In genomic region chr16:8194795-8195194, GRCh38 we compare ENCODE assay signal across 15 cellular contexts.
A peak's percentile ranks its signal among the peaks of the same experiment; 100 is the strongest.
DNase-seq lines count a peak whose midpoint lies in the region; ATAC-seq and TF ChIP-seq lines count a peak whose summit lies in the region.
"Had no signal": no experiment of that assay in that cellular context is flagged by ENCODE, and none has a peak within 500 bp of the region (broad histone marks: within the 10 kb centered on the region; RNA-seq: fewer than 3 reads in every experiment).

No MANE protein-coding gene starts in this region.

- H3K36me3 ChIP-seq in DOHH2 (ENCODE audit: control insufficient read depth, low read length) (no peaks in the 10 kb centered on the region), HCT116 (ENCODE audit: control insufficient read depth in 1 of 2, insufficient read depth in 2 of 2, low read length in 2 of 2) (no peaks in the 10 kb centered on the region), PC-3 (ENCODE audit: low read depth, low read length) (no peaks in the 10 kb centered on the region), stomach (no peaks in the 10 kb centered on the region)
- H3K36me3 ChIP-seq: breast epithelium had no signal

- CTCF ChIA-PET in HCT116 (lab: Charles Lee) (no interaction called here), PC-3 (lab: Charles Lee) (no interaction called here), MCF 10A (lab: Yijun Ruan, JAX) (interaction anchor here (1.1 kb wide), 1 partner anchor 1513 kb away, joined by 3 read pairs; no protein-coding TSS in a partner anchor)

- ATAC-seq in HCT116 (no peak), PC-3 (no peak), left colon (peak; percentile 30)
- ATAC-seq: stimulated activated naive CD8-positive, alpha-beta T cell treated with anti-CD3 and anti-CD28 coated beads, Interleukin-15, amount 100 ng/mL, for 72 hours had no signal

- BruUV-seq in HCT116 (replicated peaks; lab: Mats Ljungman, UMichigan) (no TSS peak), PC-3 (replicated peaks; lab: Mats Ljungman, UMichigan) (no TSS peak), MCF 10A (replicated peaks; lab: Mats Ljungman, UMichigan) (no TSS peak)

- TF ChIP-seq RAD21 in HCT116 (IDR thresholded peaks at IDR 0.05; ENCODE audit: low read depth): 0 out of 2 replicates have a peak, but pooled peaks have one; percentile 11

- DNase-seq in HCT116 (ENCODE audit: low read depth, low spot score) (no peak), PC-3 (no peak), left colon (peak in 1 of 2 donors; percentile 8), stomach (no peak), MCF 10A (ENCODE audit: unreplicated experiment) (no peak), hypothalamus (lab: John Stamatoyannopoulos, UW) (no peak), SKM-1 treated with dmso at 0.1 percent for 144 hours (lab: John Stamatoyannopoulos, UW; ENCODE audit: unreplicated experiment) (no peak)
- DNase-seq: activated CD4-positive, CD25-positive, alpha-beta regulatory T cell; activated effector memory CD4-positive, alpha-beta T cell treated with Interleukin-2 at 50 U/mL for 16 hours; mesenchymal stem cell; NCI-H2081 treated with DMSO at 0.1 percent for 48 hours; stimulated activated CD4-positive, alpha-beta T cell treated with anti-CD3 and anti-CD28 coated beads, Interleukin-4, amount 100 ng/mL, for 1 hour; stimulated activated naive CD8-positive, alpha-beta T cell treated with anti-CD3 and anti-CD28 coated beads, Interleukin-15, amount 100 ng/mL, for 72 hours had no signal

- no peak overlapping the region for H3K4me2 ChIP-seq in DOHH2 (ENCODE audit: low read length)
- H3K4me2 ChIP-seq in HCT116 (ENCODE audit: low read length): no peak overlapping the region
- no peak overlapping the region for H3K4me2 ChIP-seq in PC-3 (ENCODE audit: low read length)

- intact Hi-C loops in HCT116 (cut with micrococcal nuclease) (no loop called here), PC-3 (cut with micrococcal nuclease) (no loop called here), left colon (cut with DNase I, micrococcal nuclease) (no loop called here), stomach (cut with DNase I; ENCODE audit: low total_unique reads) (no loop called here), MCF 10A (cut with micrococcal nuclease) (no loop called here)

- H3K4me3 Mint-ChIP-seq in MCF 10A (ENCODE audit: unreplicated experiment): no peak overlapping the region
- H3K4me3 Mint-ChIP-seq: stimulated activated naive CD8-positive, alpha-beta T cell treated with anti-CD3 and anti-CD28 coated beads, Interleukin-15, amount 100 ng/mL, for 72 hours had no signal

- no peaks in the 10 kb centered on the region for H3K27me3 Mint-ChIP-seq in MCF 10A (ENCODE audit: insufficient read depth, unreplicated experiment)
- H3K27me3 Mint-ChIP-seq: stimulated activated naive CD8-positive, alpha-beta T cell treated with anti-CD3 and anti-CD28 coated beads, Interleukin-15, amount 100 ng/mL, for 72 hours had no signal

- TF ChIP-seq EP300 in stomach (IDR thresholded peaks at IDR 0.05): no peak

- H3K9me2 ChIP-seq in DOHH2 (replicated peaks; ENCODE audit: control insufficient read depth, low read length) (no peaks in the 10 kb centered on the region), HCT116 (ENCODE audit: insufficient read depth) (no peaks in the 10 kb centered on the region), PC-3 (replicated peaks; ENCODE audit: low read length) (no peaks in the 10 kb centered on the region)

- no peak overlapping the region for H2AFZ ChIP-seq in HCT116 (ENCODE audit: low read depth, low read length, poor library complexity, severe bottlenecking)
- H2AFZ ChIP-seq in PC-3 (ENCODE audit: low read length): no peak overlapping the region

- TF ChIP-seq POLR2A in HCT116 (IDR thresholded peaks at IDR 0.05; ENCODE audit: borderline replicate concordance, extremely low read depth, insufficient read depth, insufficient read length): no peak
- no peak for TF ChIP-seq POLR2A in stomach (IDR thresholded peaks at IDR 0.05)

- H3K27ac Mint-ChIP-seq in MCF 10A (ENCODE audit: low read depth, unreplicated experiment): no peak overlapping the region
- H3K27ac Mint-ChIP-seq: stimulated activated naive CD8-positive, alpha-beta T cell treated with anti-CD3 and anti-CD28 coated beads, Interleukin-15, amount 100 ng/mL, for 72 hours had no signal

- POLR2A ChIA-PET in HCT116 (lab: Charles Lee) (no interaction called here), PC-3 (lab: Charles Lee; ENCODE audit: unreplicated experiment) (no interaction called here), MCF 10A (lab: Yijun Ruan, JAX) (no interaction called here)

- TF ChIP-seq CTCF in DOHH2 (IDR thresholded peaks at IDR 0.05; ENCODE audit: low read depth, low read length, poor library complexity, severe bottlenecking) (peak; percentile 70), HCT116 (IDR thresholded peaks at IDR 0.05 in 2 of 3, conservative IDR thresholded peaks at IDR 0.05 in 1 of 3; ENCODE audit: borderline replicate concordance in 1 of 3, insufficient read depth in 1 of 3, low read depth in 2 of 3, low read length in 2 of 3) (peak in 2 of 3 experiments; percentile 37 to 41; a peak in 4 of 6 replicates), PC-3 (conservative IDR thresholded peaks at IDR 0.05; ENCODE audit: low read depth, low read length) (0 out of 2 replicates have a peak, but pooled peaks have one; percentile 12), stomach (IDR thresholded peaks at IDR 0.05) (no peak), MCF 10A (IDR thresholded peaks at IDR 0.05; ENCODE audit: unreplicated experiment) (no peak)

- no peaks in the 10 kb centered on the region for H3K36me3 Mint-ChIP-seq in MCF 10A (ENCODE audit: insufficient read depth, unreplicated experiment)

- H3K9me3 ChIP-seq in DOHH2 (ENCODE audit: control insufficient read depth, insufficient read depth, low read length) (no peaks in the 10 kb centered on the region), HCT116 (ENCODE audit: control insufficient read depth in 1 of 2, insufficient read depth in 1 of 2, low read depth in 1 of 2, low read length in 2 of 2) (peaks cover 7 to 9% of the 10 kb centered on the region in 2 experiments; a peak in 2 of 4 replicates), PC-3 (ENCODE audit: low read length) (no peaks in the 10 kb centered on the region), stomach (no peaks in the 10 kb centered on the region)
- H3K9me3 ChIP-seq: breast epithelium had no signal

- no peaks in the 10 kb centered on the region for H3K79me2 ChIP-seq in DOHH2 (ENCODE audit: control insufficient read depth, low read length)
- no peaks in the 10 kb centered on the region for H3K79me2 ChIP-seq in HCT116 (ENCODE audit: insufficient read depth, low read length)
- no peaks in the 10 kb centered on the region for H3K79me2 ChIP-seq in PC-3 (ENCODE audit: low read length)

- 30 to 55% (median 36%) methylated on average over 2 of the region's 2 CpGs for WGBS in stomach, 5 donors

- H3F3A ChIP-seq in DOHH2 (ENCODE audit: control insufficient read depth, insufficient read depth) (no peaks in the 10 kb centered on the region), PC-3 (ENCODE audit: low read length, unreplicated experiment) (no peaks in the 10 kb centered on the region)

- no peaks in the 10 kb centered on the region for H4K20me1 ChIP-seq in DOHH2 (ENCODE audit: control insufficient read depth, insufficient read depth, low read depth, low read length)
- H4K20me1 ChIP-seq in HCT116 (ENCODE audit: insufficient read depth): no peaks in the 10 kb centered on the region; the same call in 1 of the 2 replicates
- no peaks in the 10 kb centered on the region for H4K20me1 ChIP-seq in PC-3 (ENCODE audit: low read length)

- H3K27me3 ChIP-seq in DOHH2 (ENCODE audit: control insufficient read depth, low read length) (no peaks in the 10 kb centered on the region), HCT116 (ENCODE audit: insufficient read depth, low read length) (no peaks in the 10 kb centered on the region), PC-3 (ENCODE audit: low read length) (no peaks in the 10 kb centered on the region), stomach (no peaks in the 10 kb centered on the region)
- H3K27me3 ChIP-seq: breast epithelium had no signal

- H3K4me3 ChIP-seq in DOHH2 (ENCODE audit: low read length) (no peak overlapping the region), HCT116 (replicated peaks in 1 of 2; ENCODE audit: low read depth in 1 of 2, low read length in 2 of 2) (no peak overlapping the region), PC-3 (ENCODE audit: low read length) (no peak overlapping the region), stomach (no peak overlapping the region)
- H3K4me3 ChIP-seq: breast epithelium had no signal

- H3K9ac ChIP-seq in HCT116 (ENCODE audit: low read length) (no peak overlapping the region), PC-3 (ENCODE audit: low read length) (no peak overlapping the region)

- RAD21 ChIA-PET in HCT116 (lab: Charles Lee; ENCODE audit: low non-redundant PET in 1 of 2, low total read pairs in 2 of 2, uncharacterized antibody in 2 of 2, unreplicated experiment in 2 of 2): no interaction called here

- no peak overlapping the region for H3K27ac ChIP-seq in DOHH2 (ENCODE audit: low read depth, low read length)
- no peak overlapping the region for H3K27ac ChIP-seq in HCT116 (ENCODE audit: low read depth, low read length)
- no peak overlapping the region for H3K27ac ChIP-seq in PC-3 (ENCODE audit: low read length)
- H3K27ac ChIP-seq in stomach: no peak overlapping the region
- H3K27ac ChIP-seq: breast epithelium had no signal

- H3K4me1 ChIP-seq in DOHH2 (ENCODE audit: control insufficient read depth, low read length): no peaks in the 10 kb centered on the region
- no peaks in the 10 kb centered on the region for H3K4me1 ChIP-seq in HCT116 (ENCODE audit: control insufficient read depth in 1 of 2, insufficient read depth in 2 of 2, low read length in 2 of 2)
- H3K4me1 ChIP-seq in PC-3 (ENCODE audit: insufficient read depth, low read length): no peaks in the 10 kb centered on the region
- no peaks in the 10 kb centered on the region for H3K4me1 ChIP-seq in stomach
- H3K4me1 ChIP-seq: breast epithelium had no signal

- peaks cover 16% of the 10 kb centered on the region for H3K9me3 Mint-ChIP-seq in MCF 10A (ENCODE audit: unreplicated experiment)

- H3K4me1 Mint-ChIP-seq in MCF 10A (ENCODE audit: insufficient read depth, unreplicated experiment): no peaks in the 10 kb centered on the region
- H3K4me1 Mint-ChIP-seq: stimulated activated naive CD8-positive, alpha-beta T cell treated with anti-CD3 and anti-CD28 coated beads, Interleukin-15, amount 100 ng/mL, for 72 hours had no signal

TF ChIP-seq in HCT116, 20 proteins besides CTCF, POLR2A, EP300 and RAD21 (continues in another document):
- TF ChIP-seq YY1 (IDR thresholded peaks at IDR 0.05; ENCODE audit: extremely low read depth, insufficient replicate concordance, low read depth, low read length) (no peak), FOSL1 (IDR thresholded peaks at IDR 0.05; ENCODE audit: low read depth) (no peak), SP1 (IDR thresholded peaks at IDR 0.05; ENCODE audit: low read depth) (no peak), ELF1 (IDR thresholded peaks at IDR 0.05; ENCODE audit: borderline replicate concordance, low read depth) (no peak), ZNF274 (IDR thresholded peaks at IDR 0.05; ENCODE audit: low read depth, low read length) (no peak)

Comparison
In these comparisons a context has a peak if more than half of its experiments do, and no peak if none do; other contexts are left out.
1. CTCF ChIP-seq: peak in DOHH2 (single experiment), HCT116 (2 of 3) and PC-3 (single experiment); none in stomach (0 of 7) and MCF 10A (single experiment).